15 cellular contexts compared by ENCODE assay signal in genomic region chr1:156806512-156807440, GRCh38. TPM values are rescaled to one million over a fixed set of nuclear protein-coding genes. Genes with fewer than 3 reads are reported as not detected.
DNase-seq lines count a peak whose midpoint lies in the region; ATAC-seq, FAIRE-seq and TF ChIP-seq lines count a peak whose summit lies in the region.
"Had no signal": no experiment of that assay in that cellular context is flagged by ENCODE, and none has a peak within 500 bp of the region (broad histone marks: within the 10 kb centered on the region; RNA-seq: fewer than 3 reads in every experiment).

No MANE protein-coding gene starts in this region.

- DNase-seq in activated T-cell treated with anti-CD3 and anti-CD28 coated beads, Interleukin-2, amount 50 U/mL, for 1 hour = peak; percentile 26
- DNase-seq in activated T-cell treated with anti-CD3 and anti-CD28 coated beads for 4 hours (no peak), NCI-H446 treated with DMSO at 0.1 percent for 48 hours (lab: John Stamatoyannopoulos, UW) (peak; percentile 45), bronchial epithelial cell (ENCODE audit: low read depth) (no peak), gastrocnemius medialis (no peak), cerebellar cortex (ENCODE audit: low spot score) (no peak), posterior vena cava (ENCODE audit: low spot score) (no peak), G401 (ENCODE audit: low spot score) (no peak)
- DNase-seq: AML-193, MM.1S, NCI-H345 had no signal

- TF ChIP-seq CTCF in bronchial epithelial cell (IDR thresholded peaks at IDR 0.05; ENCODE audit: insufficient read depth, low read length, severe bottlenecking) (no peak), gastrocnemius medialis (IDR thresholded peaks at IDR 0.05 in 4 of 5, conservative IDR thresholded peaks at IDR 0.05 in 1 of 5) (no peak)

- H3K27me3 ChIP-seq in bronchial epithelial cell (ENCODE audit: control insufficient read depth, insufficient read depth, low read length) = no peaks in the 10 kb centered on the region
- H3K27me3 ChIP-seq in gastrocnemius medialis = no peaks in the 10 kb centered on the region

- H3K36me3 ChIP-seq in bronchial epithelial cell (ENCODE audit: control insufficient read depth, insufficient read depth, low read length) = no peaks in the 10 kb centered on the region
- no peaks in the 10 kb centered on the region for H3K36me3 ChIP-seq in gastrocnemius medialis

- ATAC-seq in gastrocnemius medialis = no peak
- ATAC-seq: Panc1 had no signal

- H3K4me3 ChIP-seq in bronchial epithelial cell (ENCODE audit: low read depth, low read length) = no peak overlapping the region
- no peak overlapping the region for H3K4me3 ChIP-seq in gastrocnemius medialis

- in situ Hi-C loops in gastrocnemius medialis (cut with MboI; ENCODE audit: low sequenced_read_pairs in 4 of 4) (no loop called here), G401 (cut with HindIII; ENCODE audit: low sequenced_read_pairs) (no loop called here)

- FAIRE-seq in bronchial epithelial cell (lab: Jason Lieb, UNC) = peak; percentile 36

- no peak for TF ChIP-seq POLR2A in gastrocnemius medialis (IDR thresholded peaks at IDR 0.05)

- H3K9me3 ChIP-seq in gastrocnemius medialis = no peaks in the 10 kb centered on the region

- H3K27ac ChIP-seq in gastrocnemius medialis = peak overlapping the region; percentile 21 to 68 (median 53)

- intact Hi-C loops in gastrocnemius medialis (cut with DNase I; ENCODE audit: low total_unique reads) = no loop called here
- intact Hi-C loops in posterior vena cava (cut with DNase I) = no loop called here

- peaks cover 34 to 51% of the 10 kb centered on the region in 2 donors for H3K4me1 ChIP-seq in gastrocnemius medialis

RNA-seq across cellular contexts. Expression of gene SH2D2A, which starts 9.9 kb away (rescaled TPM):
- 1.2 and 1.8 TPM in 2 replicates for total RNA-seq in bronchial epithelial cell
- total RNA-seq in gastrocnemius medialis = 1 to 10 TPM in 1 of 4 donors, under 1 TPM in 1, not detected in 2; 0.82 to 1.1 TPM
- 1 to 10 TPM; 3.2 to 3.4 TPM for total RNA-seq in posterior vena cava
- total RNA-seq in G401 (2014; rRNA removed; shearing (Covaris generic)) = 1.8 and 2.4 TPM in 2 replicates
- total RNA-seq: fibroblast of villous mesenchyme, urinary bladder had no signal

RNA-seq across cellular contexts. Expression of gene PRCC, which starts 39.4 kb away (rescaled TPM):
- 9.2 and 11.5 TPM in 2 replicates for total RNA-seq in bronchial epithelial cell
- 10 to 100 TPM; 42.8 to 62.3 (median 46.5) TPM for total RNA-seq in gastrocnemius medialis
- total RNA-seq in posterior vena cava = 10 to 100 TPM; 44.3 to 48.6 TPM
- total RNA-seq in G401 (2014; rRNA removed; shearing (Covaris generic)) = 45.4 and 51.1 TPM in 2 replicates

RNA-seq across cellular contexts. Expression of gene INSRR, which starts 52.1 kb away (rescaled TPM):
- not detected in 2 replicates for total RNA-seq in bronchial epithelial cell
- not detected for total RNA-seq in gastrocnemius medialis
- under 1 TPM; 0.19 to 0.23 TPM for total RNA-seq in posterior vena cava
- total RNA-seq in G401 (2014; rRNA removed; shearing (Covaris generic)) = not detected in 2 replicates
- total RNA-seq: fibroblast of villous mesenchyme had no signal

RNA-seq across cellular contexts. Expression of gene NTRK1, which starts 53.9 kb away (rescaled TPM):
- not detected in 2 replicates for total RNA-seq in bronchial epithelial cell
- under 1 TPM in 2 of 4 donors, not detected in 2; 0.13 to 0.22 TPM for total RNA-seq in gastrocnemius medialis
- 1 to 10 TPM; 3.5 to 3.9 TPM for total RNA-seq in posterior vena cava
- 0.81 and 1.2 TPM in 2 replicates for total RNA-seq in G401 (2014; rRNA removed; shearing (Covaris generic))
- total RNA-seq: fibroblast of villous mesenchyme, HT-29 had no signal

RNA-seq across cellular contexts. Expression of gene HDGF, which starts 55.3 kb away (rescaled TPM):
- total RNA-seq in bronchial epithelial cell (163 and 225 TPM in 2 replicates), gastrocnemius medialis (100 to 1,000 TPM; 154 to 281 (median 240) TPM), posterior vena cava (100 to 1,000 TPM; 101 to 126 TPM)
- total RNA-seq in G401 (2014; rRNA removed; shearing (Covaris generic)) = 481 and 510 TPM in 2 replicates

Comparison
In these comparisons a context has a peak if more than half of its experiments do, and no peak if none do; other contexts are left out.
1. DNase-seq: peak in activated T-cell treated with anti-CD3 and anti-CD28 coated beads, Interleukin-2, amount 50 U/mL, for 1 hour (single experiment) and NCI-H446 treated with DMSO at 0.1 percent for 48 hours (single experiment); none in activated T-cell treated with anti-CD3 and anti-CD28 coated beads for 4 hours (single experiment), bronchial epithelial cell (single experiment), gastrocnemius medialis (0 of 2), cerebellar cortex (single experiment), posterior vena cava (single experiment) and G401 (single experiment).